In genomic region chr3:27720899-27721716, GRCh38 we compare ENCODE assay signal across 8 cellular contexts. TPM values are rescaled to one million over a fixed set of nuclear protein-coding genes. Genes with fewer than 3 reads are reported as not detected.
DNase-seq lines count a peak whose midpoint lies in the region; ATAC-seq, FAIRE-seq and TF ChIP-seq lines count a peak whose summit lies in the region.

No MANE protein-coding gene starts in this region.

- peaks cover 4% of the 10 kb centered on the region for H3K4me1 ChIP-seq in mesodermal cell (ENCODE audit: control insufficient read depth, insufficient read depth, low read length, poor library complexity, severe bottlenecking)

- ATAC-seq in HG03469 (IDR thresholded peaks at IDR 0.05; ENCODE audit: unreplicated experiment): no peak

- H3K9me3 ChIP-seq in mesodermal cell (ENCODE audit: control insufficient read depth, low read length): no peaks in the 10 kb centered on the region

- H3K4me3 ChIP-seq in Jurkat, Clone E6-1 (ENCODE audit: low read length): peak overlapping the region; percentile 62
- H3K4me3 ChIP-seq in bronchial epithelial cell (ENCODE audit: low read depth, low read length): peak overlapping the region; percentile 13
- H3K4me3 ChIP-seq in mesodermal cell (ENCODE audit: extremely low read depth, insufficient read depth, low read length, poor library complexity, severe bottlenecking): peak overlapping the region; percentile 51

- DNase-seq in DMS79 (lab: John Stamatoyannopoulos, UW) (peak; percentile 22), DMS79 treated with DMSO at 0.1 percent for 48 hours (lab: John Stamatoyannopoulos, UW) (no peak), bronchial epithelial cell (ENCODE audit: low read depth) (peak; percentile 64), SKM-1 (lab: John Stamatoyannopoulos, UW; ENCODE audit: unreplicated experiment) (no peak), SIG-M5 (lab: John Stamatoyannopoulos, UW) (no peak)
- DNase-seq in Jurkat, Clone E6-1 (ENCODE audit: low read depth, low spot score): no peak

- 1% methylated on average over 28 to 56 of the region's 64 CpGs for WGBS in mesodermal cell (ENCODE audit: insufficient coverage in 2 of 2), 2 experiments

- H3K27me3 ChIP-seq in bronchial epithelial cell (ENCODE audit: control insufficient read depth, insufficient read depth, low read length): peaks cover 29% of the 10 kb centered on the region

- FAIRE-seq in bronchial epithelial cell (lab: Jason Lieb, UNC): no peak

- peak; percentile 22 for TF ChIP-seq CTCF in bronchial epithelial cell (IDR thresholded peaks at IDR 0.05; ENCODE audit: insufficient read depth, low read length, severe bottlenecking)

- H3K36me3 ChIP-seq in bronchial epithelial cell (ENCODE audit: control insufficient read depth, insufficient read depth, low read length) (no peaks in the 10 kb centered on the region), mesodermal cell (ENCODE audit: control insufficient read depth, insufficient read depth, low read length) (no peaks in the 10 kb centered on the region)

- H3K27ac ChIP-seq in mesodermal cell (ENCODE audit: low read depth, low read length, severe bottlenecking): no peak overlapping the region

RNA-seq across cellular contexts. Expression of gene EOMES, which starts 1.0 kb away (rescaled TPM):
- polyA plus RNA-seq in Jurkat, Clone E6-1 (2012; ENCODE audit: insufficient read depth, insufficient read length): 3.5 TPM
- not detected in 2 replicates for total RNA-seq in bronchial epithelial cell
- polyA plus RNA-seq in mesodermal cell (2013, experiment 1 of 2): 1.2 TPM
- 0.56 TPM for polyA plus RNA-seq in mesodermal cell (2013, experiment 2 of 2)

Comparison
In these comparisons a context has a peak if more than half of its experiments do, and no peak if none do; other contexts are left out.
1. DNase-seq: peak in DMS79 (single experiment) and bronchial epithelial cell (single experiment); none in DMS79 treated with DMSO at 0.1 percent for 48 hours (single experiment), Jurkat, Clone E6-1 (single experiment), SKM-1 (single experiment) and SIG-M5 (single experiment).
2. Peak in every context shown above with its lines, with median percentiles within 50 percentile points of each other: H3K4me3 ChIP-seq.